Comparison of ENCODE assay signal across 9 cellular contexts in the genomic region with DNA sequence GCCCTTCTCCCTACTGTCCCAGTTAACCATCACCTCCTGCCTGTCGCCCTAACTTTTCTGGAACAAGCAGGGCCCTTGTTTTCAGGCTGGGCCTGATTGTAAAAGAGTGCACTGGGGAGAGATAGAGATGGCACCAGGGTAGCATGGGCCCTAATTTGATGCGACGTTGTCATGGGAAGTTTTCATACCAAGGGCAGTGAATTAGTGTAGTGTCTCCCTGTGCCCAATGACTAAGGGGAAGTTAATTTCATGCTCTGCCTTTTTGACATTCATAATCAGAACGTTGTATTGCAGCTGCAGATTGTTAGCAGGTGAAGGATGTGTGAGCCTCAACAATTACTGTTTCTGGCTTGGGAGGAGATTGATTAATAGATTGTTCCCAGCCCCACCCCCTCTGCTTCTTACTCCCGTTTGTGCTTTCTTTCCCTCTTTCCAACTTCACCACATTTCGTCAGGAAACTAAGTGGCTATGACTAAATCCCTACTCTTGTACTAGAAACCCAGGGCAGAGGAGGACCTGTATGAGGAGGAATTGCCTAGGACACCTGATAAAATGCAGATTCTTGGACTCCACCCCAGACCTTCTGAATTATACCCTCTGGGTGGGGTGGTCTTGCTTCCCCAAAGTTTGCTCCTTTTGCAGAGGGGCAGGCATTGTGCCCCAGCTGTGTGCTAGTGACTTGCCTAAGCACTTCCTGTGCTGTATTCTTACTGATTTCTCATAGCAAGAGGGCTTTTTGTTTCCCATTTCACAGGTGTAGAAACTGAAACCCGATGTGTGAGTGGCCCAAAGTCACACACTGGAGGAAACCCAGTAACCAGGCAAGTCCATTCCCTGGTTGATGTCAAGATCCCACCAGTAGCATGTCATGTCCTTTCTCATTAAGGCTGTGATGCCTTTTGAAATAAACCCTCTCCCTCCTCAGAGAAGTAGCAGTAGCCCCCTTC. TPM values are rescaled to one million over a fixed set of nuclear protein-coding genes. Genes with fewer than 3 reads are reported as not detected.
DNase-seq lines count a peak whose midpoint lies in the region; ATAC-seq, FAIRE-seq and TF ChIP-seq lines count a peak whose summit lies in the region.
"Had no signal": no experiment of that assay in that cellular context is flagged by ENCODE, and none has a peak within 500 bp of the region (broad histone marks: within the 10 kb centered on the region; RNA-seq: fewer than 3 reads in every experiment).

No MANE protein-coding gene starts in this region.

- no peak for TF ChIP-seq CTCF in nephron progenitor cell (IDR thresholded peaks at IDR 0.05)

- peaks cover 3% of the 10 kb centered on the region for H3K27me3 Mint-ChIP-seq in activated T-helper 17 cell treated with anti-CD3 and anti-CD28 coated beads, Interleukin-2, amount 50 U/mL, for 72 hours
- H3K27me3 Mint-ChIP-seq in nephron progenitor cell (ENCODE audit: low read depth, poor library complexity) = peaks cover 2% of the 10 kb centered on the region

- FAIRE-seq in GM12892 (lab: Jason Lieb, UNC) = peak; percentile 97

- peak; percentile 93 for ATAC-seq in GM19455 (IDR thresholded peaks at IDR 0.05; ENCODE audit: unreplicated experiment)
- peak; percentile 62 for ATAC-seq in HG03097 (IDR thresholded peaks at IDR 0.05; ENCODE audit: low FRiP score, unreplicated experiment)
- peak; percentile 48 for ATAC-seq in activated T-helper 17 cell treated with anti-CD3 and anti-CD28 coated beads, Interleukin-2, amount 50 U/mL, for 72 hours (replicated peaks)
- no peak for ATAC-seq in left lobe of liver

- peak; percentile 65 for DNase-seq in GM12892 (ENCODE audit: insufficient read length)
- no peak for DNase-seq in nephron progenitor cell
- DNase-seq in left lobe of liver (ENCODE audit: low spot score) = no peak
- DNase-seq in ureter (ENCODE audit: low spot score) = no peak
- no peak for DNase-seq in stimulated activated CD4-positive, alpha-beta T cell treated with anti-CD3 and anti-CD28 coated beads, Interleukin-2, amount 100 ng/mL, for 24 hours
- DNase-seq: NCI-H1694 had no signal

- H3K4me3 Mint-ChIP-seq in activated T-helper 17 cell treated with anti-CD3 and anti-CD28 coated beads, Interleukin-2, amount 50 U/mL, for 72 hours = no peak overlapping the region
- no peak overlapping the region for H3K4me3 Mint-ChIP-seq in nephron progenitor cell

- H3K36me3 Mint-ChIP-seq in activated T-helper 17 cell treated with anti-CD3 and anti-CD28 coated beads, Interleukin-2, amount 50 U/mL, for 72 hours (ENCODE audit: low read depth) = no peaks in the 10 kb centered on the region
- H3K36me3 Mint-ChIP-seq in nephron progenitor cell (ENCODE audit: low read depth) = peaks cover 15% of the 10 kb centered on the region

- TF ChIP-seq POLR2A in GM12892 (IDR thresholded peaks at IDR 0.05; ENCODE audit: low read depth, low read length) = peak; percentile 56; the same call in 1 of the 2 replicates

- H3K9me3 Mint-ChIP-seq in activated T-helper 17 cell treated with anti-CD3 and anti-CD28 coated beads, Interleukin-2, amount 50 U/mL, for 72 hours = no peaks in the 10 kb centered on the region
- H3K9me3 Mint-ChIP-seq in nephron progenitor cell = no peaks in the 10 kb centered on the region

- no peaks in the 10 kb centered on the region for H3K4me1 Mint-ChIP-seq in activated T-helper 17 cell treated with anti-CD3 and anti-CD28 coated beads, Interleukin-2, amount 50 U/mL, for 72 hours
- peaks cover 52% of the 10 kb centered on the region for H3K4me1 Mint-ChIP-seq in nephron progenitor cell

- H3K27ac Mint-ChIP-seq in activated T-helper 17 cell treated with anti-CD3 and anti-CD28 coated beads, Interleukin-2, amount 50 U/mL, for 72 hours = no peak overlapping the region
- H3K27ac Mint-ChIP-seq in nephron progenitor cell = no peak overlapping the region

RNA-seq across cellular contexts. Expression of a gene that starts 56.3 kb away (rescaled TPM):
- 0.13 TPM for polyA plus RNA-seq in GM12892 (2012; ENCODE audit: missing spikeins)
- under 1 TPM in 1 of 2 donors, not detected in 1; 0.09 TPM for total RNA-seq in activated T-helper 17 cell treated with anti-CD3 and anti-CD28 coated beads, Interleukin-2, amount 50 U/mL, for 72 hours
- total RNA-seq in left lobe of liver (27.3 TPM), ureter (103 TPM)

Comparison
In these comparisons a context has a peak if more than half of its experiments do, and no peak if none do; other contexts are left out.
1. RNA of a gene that starts 56.3 kb away (total RNA-seq): 103 TPM in ureter (single experiment) and 27.3 TPM in left lobe of liver (single experiment); 0.09 TPM in activated T-helper 17 cell treated with anti-CD3 and anti-CD28 coated beads, Interleukin-2, amount 50 U/mL, for 72 hours; every median in the first group is over 10 times any median in the second.